12 cellular contexts compared by ENCODE assay signal in the genomic region with DNA sequence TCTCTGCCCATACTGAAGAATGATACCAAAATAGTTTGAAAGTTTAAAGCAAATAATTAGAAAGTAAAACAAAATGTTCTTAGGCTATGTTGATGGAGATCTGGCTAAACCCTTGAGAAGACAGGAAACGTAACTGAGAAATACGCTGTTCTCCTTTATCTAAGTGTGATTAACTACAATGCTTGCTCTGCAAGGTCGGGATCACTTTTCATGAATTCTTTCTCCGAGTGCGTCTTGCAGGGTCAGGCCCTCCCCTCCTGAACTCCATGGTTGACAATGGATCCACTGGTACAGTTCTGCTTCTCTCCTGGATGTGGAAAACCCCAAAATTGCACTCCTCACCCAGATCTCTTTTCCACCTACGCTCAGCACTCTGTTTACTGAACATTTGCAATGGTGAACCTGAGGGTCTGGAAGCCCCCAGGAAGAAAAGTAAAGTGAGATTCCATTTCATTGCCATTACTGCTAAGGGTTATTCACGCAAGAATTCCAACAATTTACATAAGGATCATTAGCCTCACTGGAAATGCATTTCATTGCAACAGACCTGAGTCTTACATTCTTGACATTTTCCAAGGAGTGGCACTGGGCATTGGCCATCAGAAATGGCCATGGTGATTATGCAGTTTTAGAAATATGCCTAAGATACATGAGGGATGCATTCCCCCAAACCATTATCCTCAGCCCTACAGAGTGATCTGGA. TPM values are rescaled to one million over a fixed set of nuclear protein-coding genes. Genes with fewer than 3 reads are reported as not detected.
A peak's percentile ranks its signal among the peaks of the same experiment; 100 is the strongest.
DNase-seq lines count a peak whose midpoint lies in the region; ATAC-seq, FAIRE-seq and TF ChIP-seq lines count a peak whose summit lies in the region.
"Had no signal": no experiment of that assay in that cellular context is flagged by ENCODE, and none has a peak within 500 bp of the region (broad histone marks: within the 10 kb centered on the region; RNA-seq: fewer than 3 reads in every experiment).

No MANE protein-coding gene starts in this region.

- H3K9me2 ChIP-seq in HCT116 (ENCODE audit: insufficient read depth) = no peaks in the 10 kb centered on the region

- peaks cover 12% of the 10 kb centered on the region; the same call in 2 of the 3 replicates for H3K4me1 ChIP-seq in A549
- H3K4me1 ChIP-seq in HCT116 (ENCODE audit: control insufficient read depth in 1 of 2, insufficient read depth in 2 of 2, low read length in 2 of 2) = no peaks in the 10 kb centered on the region
- H3K4me1 ChIP-seq in lower lobe of right lung = no peaks in the 10 kb centered on the region
- H3K4me1 ChIP-seq: uterus had no signal

- WGBS in A549 (ENCODE audit: missing lambda C conversion rate) = 52% methylated on average over 7 of the region's 7 CpGs

- H3K9me3 ChIP-seq in A549 (no peaks in the 10 kb centered on the region), HCT116 (ENCODE audit: control insufficient read depth in 1 of 2, insufficient read depth in 1 of 2, low read depth in 1 of 2, low read length in 2 of 2) (no peaks in the 10 kb centered on the region), lower lobe of right lung (no peaks in the 10 kb centered on the region)
- H3K9me3 ChIP-seq: uterus had no signal

- DNase-seq in A549 (ENCODE audit: low read depth in 1 of 2, low spot score in 1 of 2) = peak in 1 of 2 experiments; percentile 18
- DNase-seq in HCT116 (ENCODE audit: low read depth, low spot score) = no peak
- DNase-seq in choroid plexus epithelial cell (ENCODE audit: low read depth) = peak; percentile 34
- no peak for DNase-seq in lower lobe of right lung
- DNase-seq in H7 = no peak
- DNase-seq in stimulated activated CD4-positive, alpha-beta T cell treated with anti-CD3 and anti-CD28 coated beads, Interleukin-1b, Interleukin-23, amount 100 ng/mL, for 48 hours = no peak
- DNase-seq: activated B cell treated with CpG ODN at 0.5 μM for 24 hours, NCI-H187 had no signal

- H3K9me3 Mint-ChIP-seq in stimulated activated memory B cell treated with anti-CD40 and anti-IgM and Interleukin-4, amounts not matched to agents 10 μg/mL and 1 μg/mL and 100 μg/mL, for 72 hours = peaks cover 13% of the 10 kb centered on the region

- H3K27me3 ChIP-seq in HCT116 (ENCODE audit: insufficient read depth, low read length) (no peaks in the 10 kb centered on the region), lower lobe of right lung (ENCODE audit: low read depth) (no peaks in the 10 kb centered on the region), H7 (ENCODE audit: control insufficient read depth, insufficient read depth, low read length) (no peaks in the 10 kb centered on the region)
- H3K27me3 ChIP-seq: uterus had no signal

- TF ChIP-seq RAD21 in A549 (conservative IDR thresholded peaks at IDR 0.05 in 1 of 2, IDR thresholded peaks at IDR 0.05 in 1 of 2) (no peak), HCT116 (IDR thresholded peaks at IDR 0.05; ENCODE audit: low read depth) (no peak)

- intact Hi-C loops in HCT116 (cut with micrococcal nuclease) = no loop called here
- intact Hi-C loops in lower lobe of right lung (cut with DNase I) = loop anchor here (5.0 kb wide), 1 partner anchor 178 kb away; no protein-coding TSS in a partner anchor

- H3K4me3 Mint-ChIP-seq in stimulated activated memory B cell treated with anti-CD40 and anti-IgM and Interleukin-4, amounts not matched to agents 10 μg/mL and 1 μg/mL and 100 μg/mL, for 72 hours = no peak overlapping the region
- H3K4me3 Mint-ChIP-seq: activated B cell treated with CpG ODN at 0.5 μM for 24 hours had no signal

- ATAC-seq in A549 = peak in 1 of 2 experiments; percentile 60; a peak in 3 of 6 replicates
- no peak for ATAC-seq in HCT116
- peak; percentile 76 to 77 for ATAC-seq in lower lobe of right lung
- no peak for ATAC-seq in stimulated activated memory B cell treated with anti-CD40 and anti-IgM and Interleukin-4, amounts not matched to agents 10 μg/mL and 1 μg/mL and 100 μg/mL, for 72 hours
- ATAC-seq in GM18511 (IDR thresholded peaks at IDR 0.05; ENCODE audit: unreplicated experiment) = no peak

- no peaks in the 10 kb centered on the region for H4K20me1 ChIP-seq in HCT116 (ENCODE audit: insufficient read depth)

- TF ChIP-seq POLR2A in A549 (IDR thresholded peaks at IDR 0.05; ENCODE audit: low read length) (no peak), HCT116 (IDR thresholded peaks at IDR 0.05; ENCODE audit: borderline replicate concordance, extremely low read depth, insufficient read depth, insufficient read length) (no peak)

- H3K27ac Mint-ChIP-seq in stimulated activated memory B cell treated with anti-CD40 and anti-IgM and Interleukin-4, amounts not matched to agents 10 μg/mL and 1 μg/mL and 100 μg/mL, for 72 hours = no peak overlapping the region
- H3K27ac Mint-ChIP-seq: activated B cell treated with CpG ODN at 0.5 μM for 24 hours had no signal

- TF ChIP-seq EP300 in A549 (IDR thresholded peaks at IDR 0.05) = no peak

- H3K36me3 ChIP-seq in HCT116 (ENCODE audit: control insufficient read depth in 1 of 2, insufficient read depth in 2 of 2, low read length in 2 of 2) = no peaks in the 10 kb centered on the region
- no peaks in the 10 kb centered on the region for H3K36me3 ChIP-seq in lower lobe of right lung
- no peaks in the 10 kb centered on the region for H3K36me3 ChIP-seq in H7 (replicated peaks; ENCODE audit: control insufficient read depth, insufficient read depth, low read length)
- H3K36me3 ChIP-seq: uterus had no signal

- H3K27me3 Mint-ChIP-seq in stimulated activated memory B cell treated with anti-CD40 and anti-IgM and Interleukin-4, amounts not matched to agents 10 μg/mL and 1 μg/mL and 100 μg/mL, for 72 hours = peaks cover 25% of the 10 kb centered on the region

- no peak overlapping the region for H3K4me3 ChIP-seq in A549
- no peak overlapping the region for H3K4me3 ChIP-seq in HCT116 (replicated peaks in 1 of 2; ENCODE audit: low read depth in 1 of 2, low read length in 2 of 2)
- no peak overlapping the region for H3K4me3 ChIP-seq in choroid plexus epithelial cell (ENCODE audit: low read depth, low read length)
- H3K4me3 ChIP-seq in lower lobe of right lung = no peak overlapping the region
- H3K4me3 ChIP-seq in H7 (ENCODE audit: insufficient read depth, low read depth, low read length) = no peak overlapping the region
- H3K4me3 ChIP-seq: uterus had no signal

- RAD21 ChIA-PET in HCT116 (lab: Charles Lee; ENCODE audit: low non-redundant PET in 1 of 2, low total read pairs in 2 of 2, uncharacterized antibody in 2 of 2, unreplicated experiment in 2 of 2) = interaction anchor here (0.7 to 1.7 kb wide), 5 partner anchors 136 to 1932 kb away, joined by 3 to 8 read pairs (median 5); no protein-coding TSS in a partner anchor

- CTCF ChIA-PET in A549 (lab: Yijun Ruan, JAX) = interaction anchor here (0.6 to 8.5 kb wide), 22 partner anchors 8 to 328 kb away, joined by 3 to 168 read pairs (median 5); a partner anchor contains a TSS
- CTCF ChIA-PET in HCT116 (lab: Charles Lee) = interaction anchor here (0.9 to 3.4 kb wide), 12 partner anchors 16 to 1931 kb away, joined by 3 to 49 read pairs (median 6); no protein-coding TSS in a partner anchor

- no peak for FAIRE-seq in A549 (lab: Jason Lieb, UNC)
- FAIRE-seq: bronchial epithelial cell had no signal

- H3K27ac ChIP-seq in A549 = peak overlapping the region in 1 of 2 experiments; percentile 28; a peak in 1 of 6 replicates
- H3K27ac ChIP-seq in HCT116 (ENCODE audit: low read depth, low read length) = no peak overlapping the region
- no peak overlapping the region for H3K27ac ChIP-seq in lower lobe of right lung
- H3K27ac ChIP-seq: uterus had no signal

- H3K9ac ChIP-seq in HCT116 (ENCODE audit: low read length) = no peak overlapping the region

- H3K79me2 ChIP-seq in HCT116 (ENCODE audit: insufficient read depth, low read length) = no peaks in the 10 kb centered on the region

- TF ChIP-seq CTCF in A549 (IDR thresholded peaks at IDR 0.05) (no peak), HCT116 (IDR thresholded peaks at IDR 0.05 in 2 of 3, conservative IDR thresholded peaks at IDR 0.05 in 1 of 3; ENCODE audit: borderline replicate concordance in 1 of 3, insufficient read depth in 1 of 3, low read depth in 2 of 3, low read length in 2 of 3) (no peak), choroid plexus epithelial cell (conservative IDR thresholded peaks at IDR 0.05; ENCODE audit: low read depth, low read length) (no peak), lower lobe of right lung (IDR thresholded peaks at IDR 0.05) (no peak)

- peak overlapping the region; percentile 85 for H2AFZ ChIP-seq in HCT116 (ENCODE audit: low read depth, low read length, poor library complexity, severe bottlenecking)

- BruUV-seq in HCT116 (replicated peaks; lab: Mats Ljungman, UMichigan) = no TSS peak

- H3K4me2 ChIP-seq in A549 = peak overlapping the region; percentile 39; the same call in 2 of the 3 replicates
- H3K4me2 ChIP-seq in HCT116 (ENCODE audit: low read length) = no peak overlapping the region

- H3K4me1 Mint-ChIP-seq in stimulated activated memory B cell treated with anti-CD40 and anti-IgM and Interleukin-4, amounts not matched to agents 10 μg/mL and 1 μg/mL and 100 μg/mL, for 72 hours = no peaks in the 10 kb centered on the region
- H3K4me1 Mint-ChIP-seq: activated B cell treated with CpG ODN at 0.5 μM for 24 hours had no signal

- POLR2A ChIA-PET in A549 (lab: Yijun Ruan, JAX) (no interaction called here), HCT116 (lab: Charles Lee) (no interaction called here)

- no peaks in the 10 kb centered on the region for H3K36me3 Mint-ChIP-seq in stimulated activated memory B cell treated with anti-CD40 and anti-IgM and Interleukin-4, amounts not matched to agents 10 μg/mL and 1 μg/mL and 100 μg/mL, for 72 hours

TF ChIP-seq in A549, 52 proteins besides CTCF, POLR2A, EP300 and RAD21 (continues in another document):
- TF ChIP-seq CEBPB (IDR thresholded peaks at IDR 0.05) = peak in 1 of 2 experiments; percentile 13; a peak in 1 of 4 replicates

TF ChIP-seq in HCT116, 20 proteins besides CTCF, POLR2A, EP300 and RAD21:
- no peak for TF ChIP-seq EZH2phosphoT487 (IDR thresholded peaks at IDR 0.05; ENCODE audit: borderline replicate concordance)

RNA-seq across cellular contexts. Expression of a gene that starts 24.6 kb away (rescaled TPM):
- polyA plus RNA-seq in A549 (2011; rRNA removed) (22.5 and 26.9 TPM in 2 replicates), A549 (2017; fragmentation: RNase III; extraction: RNeasy Plus Mini Kit Qiagen cat#74134 plus additional on column Dnase treatment) (14.9 to 16.2 TPM (median 15.3 TPM) in 3 replicates)
- polyA plus RNA-seq in A549 (2012; cell fraction: cytosol; rRNA removed) = 9.2 and 9.9 TPM in 2 replicates
- 7.1 and 10.2 TPM in 2 replicates for polyA plus RNA-seq in A549 (2012; cell fraction: nucleus; rRNA removed)
- 16.3 and 18.3 TPM in 2 replicates for polyA minus RNA-seq in A549 (2011; rRNA and poly(A)+ RNA removed)
- total RNA-seq in HCT116 (2021; ENCODE audit: unreplicated experiment) (39.1 TPM), lower lobe of right lung (109 TPM)
- polyA plus RNA-seq in HCT116 (2012) = 12.9 and 13.1 TPM in 2 replicates
- 28.7 and 44.5 TPM in 2 replicates for total RNA-seq in H7 (2014; rRNA removed; shearing (Covaris generic))

Comparison
In these comparisons a context has a peak if more than half of its experiments do, and no peak if none do; other contexts are left out.
1. ATAC-seq: peak in lower lobe of right lung (2 of 2); none in HCT116 (single experiment), stimulated activated memory B cell treated with anti-CD40 and anti-IgM and Interleukin-4, amounts not matched to agents 10 μg/mL and 1 μg/mL and 100 μg/mL, for 72 hours (single experiment) and GM18511 (single experiment).